Comparison of ENCODE assay signal across 15 cellular contexts in the genomic region with DNA sequence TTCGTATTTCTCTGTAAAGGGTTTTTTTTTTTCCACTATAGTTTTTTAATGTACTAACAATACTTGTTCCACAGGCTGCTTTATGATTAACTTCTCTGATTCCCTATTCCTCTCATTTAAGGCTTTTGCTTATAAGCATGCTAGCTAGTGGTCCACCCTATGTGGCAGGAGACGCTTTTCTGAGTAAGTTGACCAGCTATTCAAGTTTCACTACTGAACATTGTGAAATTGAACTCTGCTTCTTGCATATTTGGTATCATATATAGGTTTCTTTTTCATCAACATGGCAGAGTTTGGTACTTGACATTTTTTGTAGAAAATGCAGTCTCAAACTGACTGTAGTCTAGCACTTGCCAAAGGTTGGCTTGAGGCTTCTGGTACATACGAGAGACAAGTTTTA.
DNase-seq lines count a peak whose midpoint lies in the region; ATAC-seq and TF ChIP-seq lines count a peak whose summit lies in the region.
"Had no signal": no experiment of that assay in that cellular context is flagged by ENCODE, and none has a peak within 500 bp of the region (broad histone marks: within the 10 kb centered on the region; RNA-seq: fewer than 3 reads in every experiment).

No MANE protein-coding gene starts in this region.

- H3K27me3 ChIP-seq in right lobe of liver (no peaks in the 10 kb centered on the region), BE2C (no peaks in the 10 kb centered on the region)

- TF ChIP-seq POLR2A in right lobe of liver (IDR thresholded peaks at IDR 0.05), result no peak

- H3K4me3 Mint-ChIP-seq in activated T-helper 17 cell treated with anti-CD3 and anti-CD28 coated beads, Interleukin-2, amount 50 U/mL, for 72 hours, result no peak overlapping the region
- H3K4me3 Mint-ChIP-seq: activated T-helper 1 cell treated with anti-CD3 and anti-CD28 coated beads, Interleukin-12 subunit alpha, Interleukin-12 subunit beta, Interleukin-2, Interleukin-4 antibody, amounts not matched to agents 30 ng/mL and 10 ng/mL and 1 ng/mL, durations not matched to agents 14 hours and 24 hours and 36 hours; nephron progenitor cell had no signal

- H3K4me3 ChIP-seq in right lobe of liver (no peak overlapping the region), BE2C (ENCODE audit: low read depth, low read length) (no peak overlapping the region)

- intact Hi-C loops in posterior cingulate gyrus (cut with DNase I) (no loop called here), right lobe of liver (cut with DNase I) (no loop called here)

- no peaks in the 10 kb centered on the region for H3K4me1 Mint-ChIP-seq in activated T-helper 17 cell treated with anti-CD3 and anti-CD28 coated beads, Interleukin-2, amount 50 U/mL, for 72 hours
- H3K4me1 Mint-ChIP-seq: nephron progenitor cell had no signal

- H3K36me3 ChIP-seq in right lobe of liver (no peaks in the 10 kb centered on the region), BE2C (no peaks in the 10 kb centered on the region)

- no peak for TF ChIP-seq CTCF in right lobe of liver (IDR thresholded peaks at IDR 0.05)
- TF ChIP-seq CTCF in BE2C (IDR thresholded peaks at IDR 0.05; ENCODE audit: low read depth, low read length), result no peak

- H3K9me3 Mint-ChIP-seq in activated T-helper 17 cell treated with anti-CD3 and anti-CD28 coated beads, Interleukin-2, amount 50 U/mL, for 72 hours, result peaks cover under 1% of the 10 kb centered on the region
- H3K9me3 Mint-ChIP-seq: activated T-helper 1 cell treated with anti-CD3 and anti-CD28 coated beads, Interleukin-12 subunit alpha, Interleukin-12 subunit beta, Interleukin-2, Interleukin-4 antibody, amounts not matched to agents 30 ng/mL and 10 ng/mL and 1 ng/mL, durations not matched to agents 14 hours and 24 hours and 36 hours; nephron progenitor cell had no signal

- ATAC-seq in GM19035 (IDR thresholded peaks at IDR 0.05; ENCODE audit: unreplicated experiment), result peak; percentile 76
- ATAC-seq in HG02588 (IDR thresholded peaks at IDR 0.05; ENCODE audit: unreplicated experiment), result peak; percentile 74
- ATAC-seq in HG03175 (IDR thresholded peaks at IDR 0.05; ENCODE audit: unreplicated experiment), result peak; percentile 74
- ATAC-seq in right lobe of liver, result no peak
- no peak for ATAC-seq in activated T-helper 17 cell treated with anti-CD3 and anti-CD28 coated beads, Interleukin-2, amount 50 U/mL, for 72 hours (replicated peaks)
- ATAC-seq: left colon, sciatic nerve had no signal

- WGBS in right lobe of liver (ENCODE audit: insufficient coverage, low coverage, low lambda C conversion rate, missing lambda C conversion rate), result 84% methylated on average over 3 of the region's 3 CpGs

- no peaks in the 10 kb centered on the region for H3K4me1 ChIP-seq in right lobe of liver
- H3K4me1 ChIP-seq in BE2C, result no peaks in the 10 kb centered on the region

- H3K9me3 ChIP-seq in right lobe of liver (no peaks in the 10 kb centered on the region), BE2C (no peaks in the 10 kb centered on the region)

- H3K27me3 Mint-ChIP-seq in activated T-helper 17 cell treated with anti-CD3 and anti-CD28 coated beads, Interleukin-2, amount 50 U/mL, for 72 hours, result no peaks in the 10 kb centered on the region

- DNase-seq in posterior cingulate gyrus (no peak), right lobe of liver (no peak), BE2C (no peak)
- DNase-seq: H7; IMR-90; left colon; NCI-H1694; nephron progenitor cell; NK-92 treated with Interleukin-12 subunit alpha and Interleukin-12 subunit beta, amount 100 ng/mL, for 24 hours had no signal

- H3K27ac ChIP-seq in right lobe of liver, result no peak overlapping the region

- H3K27ac Mint-ChIP-seq in activated T-helper 17 cell treated with anti-CD3 and anti-CD28 coated beads, Interleukin-2, amount 50 U/mL, for 72 hours, result no peak overlapping the region
- H3K27ac Mint-ChIP-seq: activated T-helper 1 cell treated with anti-CD3 and anti-CD28 coated beads, Interleukin-12 subunit alpha, Interleukin-12 subunit beta, Interleukin-2, Interleukin-4 antibody, amounts not matched to agents 30 ng/mL and 10 ng/mL and 1 ng/mL, durations not matched to agents 14 hours and 24 hours and 36 hours; nephron progenitor cell had no signal

- H3K36me3 Mint-ChIP-seq in activated T-helper 17 cell treated with anti-CD3 and anti-CD28 coated beads, Interleukin-2, amount 50 U/mL, for 72 hours (ENCODE audit: low read depth), result no peaks in the 10 kb centered on the region

Comparison
In these comparisons a context has a peak if more than half of its experiments do, and no peak if none do; other contexts are left out.
1. ATAC-seq: peak in GM19035 (single experiment), HG02588 (single experiment) and HG03175 (single experiment); none in right lobe of liver (0 of 4) and activated T-helper 17 cell treated with anti-CD3 and anti-CD28 coated beads, Interleukin-2, amount 50 U/mL, for 72 hours (single experiment).